ENCODE assay signal across 15 cellular contexts in genomic region chr5:157518963-157519362, GRCh38. TPM values are rescaled to one million over a fixed set of nuclear protein-coding genes. Genes with fewer than 3 reads are reported as not detected.
DNase-seq lines count a peak whose midpoint lies in the region; ATAC-seq, FAIRE-seq and TF ChIP-seq lines count a peak whose summit lies in the region.
"Had no signal": no experiment of that assay in that cellular context is flagged by ENCODE, and none has a peak within 500 bp of the region (broad histone marks: within the 10 kb centered on the region; RNA-seq: fewer than 3 reads in every experiment).

No MANE protein-coding gene starts in this region.

- H3K79me2 ChIP-seq in GM12878 (ENCODE audit: control insufficient read depth, insufficient read depth, low read length), result no peaks in the 10 kb centered on the region

- peak overlapping the region; percentile 67 for H3K4me2 ChIP-seq in GM12878 (ENCODE audit: control insufficient read depth, insufficient read depth)

- peak overlapping the region; percentile 84 for H3K27ac ChIP-seq in GM12878 (ENCODE audit: control insufficient read depth, insufficient read depth)

- peaks cover 1% of the 10 kb centered on the region for H3K36me3 Mint-ChIP-seq in glutamatergic neuron (ENCODE audit: unreplicated experiment)

- peak; percentile 77 for DNase-seq in GM12878 (ENCODE audit: low read depth, low spot score)
- DNase-seq in glutamatergic neuron, result no peak
- no peak for DNase-seq in NCI-H2196 treated with DMSO at 0.1 percent for 48 hours (lab: John Stamatoyannopoulos, UW; ENCODE audit: unreplicated experiment)
- no peak for DNase-seq in HTR-8/SVneo (ENCODE audit: insufficient read length, low spot score)
- no peak for DNase-seq in anterior cingulate cortex (lab: John Stamatoyannopoulos, UW)
- DNase-seq: activated CD8-positive, alpha-beta memory T cell treated with anti-CD3 and anti-CD28 coated beads, Interleukin-2, amount 50 U/mL, for 4 hours; cerebellar nuclear complex; COR-L47; left ventricle myocardium superior; NCI-H2227 treated with DMSO at 0.1 percent for 48 hours had no signal

- H3K4me3 ChIP-seq in GM12878, result peak overlapping the region; percentile 20; the same call in 1 of the 2 replicates

- RAD21 ChIA-PET in GM12878 (lab: Charles Lee; ENCODE audit: unreplicated experiment), result interaction anchor here (0.5 to 3.2 kb wide), 13 partner anchors 12 to 631 kb away, joined by 3 to 35 read pairs (median 4); no protein-coding TSS in a partner anchor

- no peak overlapping the region for H3K4me3 Mint-ChIP-seq in glutamatergic neuron (ENCODE audit: unreplicated experiment)
- H3K4me3 Mint-ChIP-seq: stimulated activated naive CD8-positive, alpha-beta T cell treated with anti-CD3 and anti-CD28 coated beads, Interleukin-15, Interleukin-2, amounts not matched to agents 100 ng/mL and 50 ng/mL, for 24 hours had no signal

- TF ChIP-seq RAD21 in GM12878 (IDR thresholded peaks at IDR 0.05; ENCODE audit: insufficient read depth, low read depth, low read length), result no peak

- H3K36me3 ChIP-seq in GM12878 (ENCODE audit: control insufficient read depth in 2 of 2, insufficient read depth in 2 of 2, low read length in 1 of 2), result peaks cover 14 to 21% of the 10 kb centered on the region in 2 experiments

- SMC1A ChIA-PET in GM12878 (lab: Charles Lee; ENCODE audit: uncharacterized antibody, unreplicated experiment), result interaction anchor here (0.8 to 5.3 kb wide), 18 partner anchors 9 to 292 kb away, joined by 3 to 46 read pairs (median 6); partner anchors contain the start of gene LSM11

- peaks cover 29% of the 10 kb centered on the region for H3K4me1 ChIP-seq in GM12878 (ENCODE audit: control insufficient read depth, insufficient read depth, low read length)

- FAIRE-seq in GM12878 (lab: Jason Lieb, UNC) (peak; percentile 83), HTR-8/SVneo (lab: Jason Lieb, UNC) (no peak)
- FAIRE-seq: HepG2 had no signal

- no peaks in the 10 kb centered on the region for H4K20me1 ChIP-seq in GM12878 (ENCODE audit: control insufficient read depth, insufficient read depth)

- in situ Hi-C loops in GM12878 (cut with MboI), result no loop called here

- no peak overlapping the region for H3K27ac Mint-ChIP-seq in glutamatergic neuron (ENCODE audit: unreplicated experiment)
- H3K27ac Mint-ChIP-seq: stimulated activated naive CD8-positive, alpha-beta T cell treated with anti-CD3 and anti-CD28 coated beads, Interleukin-15, Interleukin-2, amounts not matched to agents 100 ng/mL and 50 ng/mL, for 24 hours had no signal

- no TSS peak for BruUV-seq in GM12878 (replicated peaks; lab: Mats Ljungman, UMichigan)

- intact Hi-C loops in GM12878 (cut with micrococcal nuclease; ENCODE audit: unreplicated experiment), result loop anchor here (1.0 to 2.0 kb wide), 3 partner anchors 17 to 78 kb away; no protein-coding TSS in a partner anchor

- H3K27me3 Mint-ChIP-seq in glutamatergic neuron (ENCODE audit: unreplicated experiment), result peaks cover 2% of the 10 kb centered on the region
- H3K27me3 Mint-ChIP-seq: stimulated activated naive CD8-positive, alpha-beta T cell treated with anti-CD3 and anti-CD28 coated beads, Interleukin-15, Interleukin-2, amounts not matched to agents 100 ng/mL and 50 ng/mL, for 24 hours had no signal

- POLR2A ChIA-PET in GM12878 (lab: Charles Lee), result interaction anchor here (0.5 to 1.6 kb wide), 13 partner anchors 9 to 254 kb away, joined by 3 to 11 read pairs (median 3); no protein-coding TSS in a partner anchor

- TF ChIP-seq EP300 in GM12878 (IDR thresholded peaks at IDR 0.05; ENCODE audit: borderline replicate concordance in 1 of 2, control insufficient read depth in 1 of 2, low read depth in 2 of 2, low read length in 2 of 2), result peak; percentile 37 to 59; a peak in 1 of 4 replicates

- H3K9me3 Mint-ChIP-seq in glutamatergic neuron (ENCODE audit: unreplicated experiment), result peaks cover 3% of the 10 kb centered on the region
- H3K9me3 Mint-ChIP-seq: stimulated activated naive CD8-positive, alpha-beta T cell treated with anti-CD3 and anti-CD28 coated beads, Interleukin-15, Interleukin-2, amounts not matched to agents 100 ng/mL and 50 ng/mL, for 24 hours had no signal

- H2AFZ ChIP-seq in GM12878 (ENCODE audit: control insufficient read depth, low read depth, low read length), result no peak overlapping the region; the same call in none of the 2 replicates

- H3K9me3 ChIP-seq in GM12878 (replicated peaks; ENCODE audit: control insufficient read depth, insufficient read depth, low read length), result no peaks in the 10 kb centered on the region; the same call in 2 of the 3 replicates

- no peak for TF ChIP-seq CTCF in GM12878 (IDR thresholded peaks at IDR 0.05 in 2 of 3, conservative IDR thresholded peaks at IDR 0.05 in 1 of 3; ENCODE audit: control insufficient read depth in 2 of 3, extremely low read depth in 1 of 3, insufficient read depth in 1 of 3, low read depth in 3 of 3, low read length in 3 of 3)
- TF ChIP-seq CTCF in glutamatergic neuron (IDR thresholded peaks at IDR 0.05; ENCODE audit: partially characterized antibody, unreplicated experiment), result no peak

- CTCF ChIA-PET in GM12878 (lab: Yijun Ruan, JAX), result interaction anchor here (0.7 to 2.4 kb wide), 9 partner anchors 15 to 265 kb away, joined by 3 to 27 read pairs (median 3); partner anchors contain the start of genes LSM11 and THG1L

- TF ChIP-seq POLR2A in GM12878 (IDR thresholded peaks at IDR 0.05; ENCODE audit: low read depth, low read length), result no peak

- H3K9ac ChIP-seq in GM12878 (ENCODE audit: control insufficient read depth, insufficient read depth, low read length), result peak overlapping the region; percentile 28

- H3K4me1 Mint-ChIP-seq in glutamatergic neuron (ENCODE audit: low read depth, unreplicated experiment), result peaks cover 4% of the 10 kb centered on the region

- ATAC-seq in GM18511 (IDR thresholded peaks at IDR 0.05; ENCODE audit: unreplicated experiment), result peak; percentile 88
- peak; percentile 66 for ATAC-seq in GM19455 (IDR thresholded peaks at IDR 0.05; ENCODE audit: unreplicated experiment)
- ATAC-seq in HG03060 (IDR thresholded peaks at IDR 0.05; ENCODE audit: low read depth, unreplicated experiment), result peak; percentile 70
- ATAC-seq in GM12878, result peak; percentile 76
- ATAC-seq: HepG2, left ventricle myocardium superior had no signal

- WGBS in GM12878 (ENCODE audit: insufficient coverage, insufficient replicate concordance, low lambda C conversion rate, missing lambda C conversion rate), result 51% methylated on average over 6 of the region's 6 CpGs

- no peaks in the 10 kb centered on the region for H3K27me3 ChIP-seq in GM12878 (replicated peaks in 1 of 2; ENCODE audit: control insufficient read depth in 2 of 2, insufficient read depth in 2 of 2, low read length in 1 of 2)

TF ChIP-seq in GM12878, 131 proteins besides CTCF, POLR2A, EP300 and RAD21 (continues in another document):
- TF ChIP-seq FOXM1 (IDR thresholded peaks at IDR 0.05; ENCODE audit: low read depth, low read length) (peak; percentile 62; the same call in 1 of the 2 replicates), RUNX3 (IDR thresholded peaks at IDR 0.05; ENCODE audit: low read length) (peak; percentile 96), NFIC (IDR thresholded peaks at IDR 0.05; ENCODE audit: low read depth, low read length) (peak; percentile 75), JUNB (IDR thresholded peaks at IDR 0.05) (peak; percentile 82), MTA2 (IDR thresholded peaks at IDR 0.05; ENCODE audit: low read depth) (peak; percentile 17; the same call in 1 of the 2 replicates), ZBED1 (IDR thresholded peaks at IDR 0.05; ENCODE audit: borderline replicate concordance) (peak; percentile 70; the same call in 1 of the 2 replicates), BHLHE40 (IDR thresholded peaks at IDR 0.05; ENCODE audit: borderline replicate concordance in 1 of 2, low read depth in 2 of 2, low read length in 1 of 2) (peak in 1 of 2 experiments; percentile 41; a peak in 2 of 4 replicates), GABPA (IDR thresholded peaks at IDR 0.05; ENCODE audit: low read depth) (no peak)

RNA-seq across cellular contexts. Expression of gene ADAM19, which starts 56.6 kb away (rescaled TPM):
- 86.7 and 95.1 TPM in 2 replicates for total RNA-seq in GM12878 (2013; cell fraction: nucleolus; rRNA removed)
- total RNA-seq in GM12878 (2014; rRNA removed) (47.0 and 50.9 TPM in 2 replicates), GM12878 (2014; rRNA removed; fragmentation: Illumina TruSeq; extraction: Trizol) (33.5 and 37.1 TPM in 2 replicates), GM12878 (2021) (87.3 and 92.8 TPM in 2 replicates), glutamatergic neuron (ENCODE audit: unreplicated experiment) (41.2 TPM)
- 9.4 TPM for polyA plus RNA-seq in GM12878 (2011; ENCODE audit: low read depth)
- polyA plus RNA-seq in GM12878 (2011; rRNA removed) (19.3 and 26.1 TPM in 2 replicates), GM12878 (2014; fragmentation: Illumina TruSeq; extraction: Trizol) (40.6 and 48.5 TPM in 2 replicates), GM12878 (2014; fragmentation: Nextera tagmentation; extraction: Ambion mirVana) (10 to 100 TPM; 16.0 to 24.4 TPM), GM12878 (2014; rRNA removed) (40.9 and 43.0 TPM in 2 replicates), GM12878 (2016; fragmentation: Nextera tagmentation; extraction: Ambion mirVana) (10 to 100 TPM; 52.4 to 59.3 TPM)
- 21.6 and 23.2 TPM in 2 replicates for polyA plus RNA-seq in GM12878 (2011; cell fraction: cytosol; rRNA removed)
- polyA plus RNA-seq in GM12878 (2011; cell fraction: nucleus; rRNA removed), result 37.3 and 40.3 TPM in 2 replicates
- 13.1 and 18.1 TPM in 2 replicates for polyA plus RNA-seq in GM12878 (2012)
- 52.0 and 66.1 TPM in 2 replicates for polyA minus RNA-seq in GM12878 (2011; rRNA and poly(A)+ RNA removed)
- polyA minus RNA-seq in GM12878 (2011; cell fraction: cytosol; rRNA and poly(A)+ RNA removed), result 23.7 and 28.1 TPM in 2 replicates
- polyA minus RNA-seq in GM12878 (2011; cell fraction: nucleus; rRNA and poly(A)+ RNA removed), result 20.6 and 36.1 TPM in 2 replicates

RNA-seq across cellular contexts. Expression of gene NIPAL4, which starts 59.0 kb away (rescaled TPM):
- total RNA-seq in GM12878 (2013; cell fraction: nucleolus; rRNA removed), result 3.4 and 3.5 TPM in 2 replicates
- total RNA-seq in GM12878 (2014; rRNA removed) (6.6 and 7.3 TPM in 2 replicates), GM12878 (2014; rRNA removed; fragmentation: Illumina TruSeq; extraction: Trizol) (3.9 and 4.1 TPM in 2 replicates), GM12878 (2021) (9.7 and 10.5 TPM in 2 replicates), glutamatergic neuron (ENCODE audit: unreplicated experiment) (not detected)
- polyA plus RNA-seq in GM12878 (2011; ENCODE audit: low read depth), result 1.1 TPM
- polyA plus RNA-seq in GM12878 (2011; rRNA removed) (0.03 and 0.11 TPM in 2 replicates), GM12878 (2014; fragmentation: Illumina TruSeq; extraction: Trizol) (10.3 and 12.5 TPM in 2 replicates), GM12878 (2014; fragmentation: Nextera tagmentation; extraction: Ambion mirVana) (1 to 10 TPM; 3.3 to 5.2 TPM), GM12878 (2014; rRNA removed) (4.5 and 4.8 TPM in 2 replicates), GM12878 (2016; fragmentation: Nextera tagmentation; extraction: Ambion mirVana) (10 to 100 TPM; 12.8 to 15.5 TPM)
- polyA plus RNA-seq in GM12878 (2011; cell fraction: cytosol; rRNA removed), result 0.12 and 0.15 TPM in 2 replicates
- 0.03 and 0.22 TPM in 2 replicates for polyA plus RNA-seq in GM12878 (2011; cell fraction: nucleus; rRNA removed)
- polyA plus RNA-seq in GM12878 (2012), result 0.69 and 1.3 TPM in 2 replicates
- not detected in 2 replicates for polyA minus RNA-seq in GM12878 (2011; rRNA and poly(A)+ RNA removed)
- not detected in 2 replicates for polyA minus RNA-seq in GM12878 (2011; cell fraction: cytosol; rRNA and poly(A)+ RNA removed)
- polyA minus RNA-seq in GM12878 (2011; cell fraction: nucleus; rRNA and poly(A)+ RNA removed), result 0.24 TPM in 1 of 2 replicates, not detected in the other
- total RNA-seq: HepG2, left ventricle myocardium superior had no signal
- polyA plus RNA-seq: HepG2 had no signal
